In genomic region chr11:72722050-72722748, GRCh38 we compare ENCODE assay signal across 8 cellular contexts. TPM values are rescaled to one million over a fixed set of nuclear protein-coding genes. Genes with fewer than 3 reads are reported as not detected.
DNase-seq lines count a peak whose midpoint lies in the region; ATAC-seq and TF ChIP-seq lines count a peak whose summit lies in the region.

No MANE protein-coding gene starts in this region.

- H3K27me3 ChIP-seq in HAP-1 (ENCODE audit: low read depth) (no peaks in the 10 kb centered on the region), MG63 (no peaks in the 10 kb centered on the region), ovary (no peaks in the 10 kb centered on the region), thoracic aorta (replicated peaks; ENCODE audit: insufficient read depth) (no peaks in the 10 kb centered on the region)

- peak overlapping the region; percentile 95 for H3K27ac Mint-ChIP-seq in activated naive CD4-positive, alpha-beta T cell treated with anti-CD3 and anti-CD28 coated beads for 36 hours

- H3K4me1 ChIP-seq in HAP-1 (peaks cover 5% of the 10 kb centered on the region), ovary (ENCODE audit: insufficient read depth) (peaks cover 25% of the 10 kb centered on the region), thoracic aorta (ENCODE audit: control insufficient read depth in 1 of 2, low read depth in 2 of 2) (peaks cover 15 to 56% of the 10 kb centered on the region in 2 donors)

- H3K36me3 ChIP-seq in HAP-1 (replicated peaks) (peaks cover 11% of the 10 kb centered on the region; the same call in 1 of the 2 replicates), MG63 (no peaks in the 10 kb centered on the region; the same call in none of the 2 replicates), ovary (no peaks in the 10 kb centered on the region), thoracic aorta (no peaks in the 10 kb centered on the region)

- ATAC-seq in thoracic aorta (ENCODE audit: insufficient number of reproducible peaks, low FRiP score, low read depth) = peak; percentile 81

- peak overlapping the region; percentile 90 for H3K4me3 Mint-ChIP-seq in activated naive CD4-positive, alpha-beta T cell treated with anti-CD3 and anti-CD28 coated beads for 36 hours

- TF ChIP-seq CTCF in ovary (IDR thresholded peaks at IDR 0.05) (no peak), thoracic aorta (IDR thresholded peaks at IDR 0.05) (no peak)

- peaks cover 49% of the 10 kb centered on the region for H3K4me1 Mint-ChIP-seq in activated naive CD4-positive, alpha-beta T cell treated with anti-CD3 and anti-CD28 coated beads for 36 hours (ENCODE audit: low read depth)

- H3K9me3 Mint-ChIP-seq in activated naive CD4-positive, alpha-beta T cell treated with anti-CD3 and anti-CD28 coated beads for 36 hours = no peaks in the 10 kb centered on the region

- no peak for TF ChIP-seq EP300 in ovary (IDR thresholded peaks at IDR 0.05)

- no peaks in the 10 kb centered on the region for H3K27me3 Mint-ChIP-seq in activated naive CD4-positive, alpha-beta T cell treated with anti-CD3 and anti-CD28 coated beads for 36 hours (ENCODE audit: low read depth)

- 0 to 1% (median 1%) methylated on average over 7 to 10 of the region's 10 CpGs for WGBS in ovary, 3 donors

- peak; percentile 38 for TF ChIP-seq POLR2A in ovary (IDR thresholded peaks at IDR 0.05)

- H3K9me3 ChIP-seq in HAP-1 = no peaks in the 10 kb centered on the region
- no peaks in the 10 kb centered on the region for H3K9me3 ChIP-seq in MG63
- no peaks in the 10 kb centered on the region for H3K9me3 ChIP-seq in ovary
- H3K9me3 ChIP-seq in thoracic aorta = no peaks in the 10 kb centered on the region

- in situ Hi-C loops in HAP-1 (cut with MboI; ENCODE audit: low sequenced_read_pairs) (loop anchor here (5.0 kb wide), 1 partner anchor 455 kb away; no protein-coding TSS in a partner anchor), SK-MEL-5 (cut with HindIII; ENCODE audit: low pct_unique_long_range_greater_than_20kb, low sequenced_read_pairs) (no loop called here)

- peak overlapping the region; percentile 22 for H3K4me3 ChIP-seq in HAP-1
- peak overlapping the region; percentile 34 for H3K4me3 ChIP-seq in MG63
- peak overlapping the region; percentile 72 for H3K4me3 ChIP-seq in ovary
- peak overlapping the region; percentile 88 for H3K4me3 ChIP-seq in thoracic aorta

- CTCF ChIA-PET in activated naive CD4-positive, alpha-beta T cell treated with anti-CD3 and anti-CD28 coated beads for 36 hours (lab: Charles Lee) = interaction anchor here (0.7 to 11.6 kb wide), 5 partner anchors 12 to 92 kb away, joined by 3 to 161 read pairs (median 15); partner anchors contain the start of genes ATG16L2 and STARD10

- peak overlapping the region; percentile 43 to 84 for H3K27ac ChIP-seq in ovary
- peak overlapping the region; percentile 70 to 76 for H3K27ac ChIP-seq in thoracic aorta

- intact Hi-C loops in activated naive CD4-positive, alpha-beta T cell treated with anti-CD3 and anti-CD28 coated beads for 36 hours (cut with micrococcal nuclease) = loop anchor here (1.0 to 10.0 kb wide), 4 partner anchors 14 to 520 kb away; partner anchors contain the start of gene FCHSD2
- intact Hi-C loops in ovary (cut with DNase I) = loop anchor here (5.0 to 10.0 kb wide), 4 partner anchors 70 to 523 kb away; partner anchors contain the start of gene STARD10 (in 2 of the 4)

- peaks cover 3% of the 10 kb centered on the region for H3K36me3 Mint-ChIP-seq in activated naive CD4-positive, alpha-beta T cell treated with anti-CD3 and anti-CD28 coated beads for 36 hours (ENCODE audit: low read depth)

- DNase-seq in GM03348 (ENCODE audit: low spot score) (peak; percentile 97), HAP-1 (ENCODE audit: low spot score in 2 of 2) (peak; percentile 54 to 79), MG63 (peak; percentile 83), SK-MEL-5 (ENCODE audit: low read depth, low spot score) (peak; percentile 94), germinal center (ENCODE audit: low spot score) (peak; percentile 94), ovary (peak; percentile 87 to 90 (median 90)), thoracic aorta (ENCODE audit: low spot score) (peak; percentile 74)
- peak; percentile 93 for DNase-seq in activated naive CD4-positive, alpha-beta T cell treated with anti-CD3 and anti-CD28 coated beads for 36 hours

RNA-seq across cellular contexts. Expression of gene ARAP1, which starts 30.0 kb away (rescaled TPM):
- total RNA-seq in MG63 (2014; rRNA removed; shearing (Covaris generic); ENCODE audit: low replicate concordance) = 55.6 and 92.4 TPM in 2 replicates
- 57.4 and 59.2 TPM in 2 replicates for total RNA-seq in SK-MEL-5 (2014; rRNA removed; shearing (Covaris generic))
- polyA plus RNA-seq in SK-MEL-5 (2015; cell fraction: cytosol; rRNA removed) = 68.1 and 99.2 TPM in 2 replicates
- 169 and 179 TPM in 2 replicates for polyA plus RNA-seq in SK-MEL-5 (2015; cell fraction: nucleus; rRNA removed)
- total RNA-seq in activated naive CD4-positive, alpha-beta T cell treated with anti-CD3 and anti-CD28 coated beads for 36 hours = 10 to 100 TPM; 64.7 to 70.1 TPM
- total RNA-seq in ovary = 100 to 1,000 TPM in 1 of 7 donors, 10 to 100 TPM in 6; 62.1 to 162 (median 81.9) TPM
- 10 to 100 TPM; 39.0 to 75.5 TPM for polyA plus RNA-seq in ovary
- total RNA-seq in thoracic aorta = 100 to 1,000 TPM in 1 of 2 donors, 10 to 100 TPM in 1; 76.5 to 103 TPM

RNA-seq across cellular contexts. Expression of gene PDE2A, which starts 48.0 kb away (rescaled TPM):
- total RNA-seq in MG63 (2014; rRNA removed; shearing (Covaris generic); ENCODE audit: low replicate concordance) = not detected in 2 replicates
- 0.26 and 0.64 TPM in 2 replicates for total RNA-seq in SK-MEL-5 (2014; rRNA removed; shearing (Covaris generic))
- polyA plus RNA-seq in SK-MEL-5 (2015; cell fraction: cytosol; rRNA removed) = 0.47 and 0.70 TPM in 2 replicates
- 0.64 and 2.9 TPM in 2 replicates for polyA plus RNA-seq in SK-MEL-5 (2015; cell fraction: nucleus; rRNA removed)
- 1 to 10 TPM in 1 of 2 experiments, under 1 TPM in 1; 0.69 to 1.1 TPM for total RNA-seq in activated naive CD4-positive, alpha-beta T cell treated with anti-CD3 and anti-CD28 coated beads for 36 hours
- total RNA-seq in ovary (10 to 100 TPM in 6 of 7 donors, 1 to 10 TPM in 1; 8.3 to 28.8 (median 11.4) TPM), thoracic aorta (10 to 100 TPM; 28.1 to 37.1 TPM)
- polyA plus RNA-seq in ovary = 10 to 100 TPM; 17.6 to 44.0 TPM

Comparison
In these comparisons a context has a peak if more than half of its experiments do, and no peak if none do; other contexts are left out.
1. Peak in every context shown above with its lines: DNase-seq, ATAC-seq, H3K4me3 ChIP-seq and H3K27ac ChIP-seq.
2. H3K4me3 ChIP-seq: peak in every context shown above with its lines; median percentile 88 in thoracic aorta; 72 in ovary; 34 in MG63; 22 in HAP-1.